In the genomic region with DNA sequence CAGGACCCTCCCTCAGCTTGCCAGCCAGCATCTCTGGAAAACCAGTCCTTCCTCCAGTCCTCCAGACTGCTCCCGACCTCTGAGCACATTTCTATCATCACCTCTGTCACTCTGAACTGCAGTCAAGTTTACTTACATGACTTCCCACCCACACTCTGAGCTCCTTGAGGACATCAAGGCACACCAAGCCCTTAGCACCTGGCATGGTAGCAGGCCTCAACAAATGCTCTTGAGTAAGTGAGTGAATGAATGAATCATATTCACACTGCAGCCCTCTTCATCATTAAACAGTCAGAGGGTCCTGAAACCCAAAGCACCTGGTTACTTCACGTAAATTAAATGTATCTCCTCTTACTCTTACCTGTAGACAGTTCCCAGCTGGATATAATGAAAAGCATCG, we compare ENCODE assay signal across 17 cellular contexts. TPM values are rescaled to one million over a fixed set of nuclear protein-coding genes. Genes with fewer than 3 reads are reported as not detected.
DNase-seq lines count a peak whose midpoint lies in the region; ATAC-seq, FAIRE-seq and TF ChIP-seq lines count a peak whose summit lies in the region.
"Had no signal": no experiment of that assay in that cellular context is flagged by ENCODE, and none has a peak within 500 bp of the region (broad histone marks: within the 10 kb centered on the region; RNA-seq: fewer than 3 reads in every experiment).

No MANE protein-coding gene starts in this region.

- TF ChIP-seq POLR2A in adrenal gland (IDR thresholded peaks at IDR 0.05) (no peak), esophagus muscularis mucosa (IDR thresholded peaks at IDR 0.05; ENCODE audit: low read depth) (no peak), stomach (IDR thresholded peaks at IDR 0.05) (no peak), GM12891 (IDR thresholded peaks at IDR 0.05; ENCODE audit: low read depth, low read length) (no peak)

- TF ChIP-seq EP300 in esophagus muscularis mucosa (IDR thresholded peaks at IDR 0.05): no peak
- no peak for TF ChIP-seq EP300 in stomach (IDR thresholded peaks at IDR 0.05)

- WGBS in GM23248 (ENCODE audit: low coverage in 1 of 2, low lambda C conversion rate in 2 of 2, missing lambda C conversion rate in 2 of 2), 2 experiments: 84 to 87% methylated on average over 3 of the region's 3 CpGs
- WGBS in adrenal gland, 4 donors: 94 to 97% (median 95%) methylated on average over 3 of the region's 3 CpGs
- 92% methylated on average over 3 of the region's 3 CpGs for WGBS in esophagus muscularis mucosa
- WGBS in stomach, 5 donors: 92 to 99% (median 94%) methylated on average over 3 of the region's 3 CpGs

- no peaks in the 10 kb centered on the region for H3K9me2 ChIP-seq in GM23248 (ENCODE audit: insufficient read depth)

- in situ Hi-C loops in GM23248 (cut with MboI): no loop called here

- no peak overlapping the region for H3K4me2 ChIP-seq in GM23248 (ENCODE audit: unreplicated experiment)

- H3K4me1 Mint-ChIP-seq in naive thymus-derived CD8-positive, alpha-beta T cell: peaks cover 0 to 8% (median 2%) of the 10 kb centered on the region in 4 donors
- H3K4me1 Mint-ChIP-seq: activated naive CD8-positive, alpha-beta T cell treated with anti-CD3 and anti-CD28 coated beads, Interleukin-2, amount 10 ng/mL, durations not matched to agents 7 days and 5 days had no signal

- H3K9me3 Mint-ChIP-seq in naive thymus-derived CD8-positive, alpha-beta T cell: no peaks in the 10 kb centered on the region
- H3K9me3 Mint-ChIP-seq: activated naive CD8-positive, alpha-beta T cell treated with anti-CD3 and anti-CD28 coated beads, Interleukin-2, amount 10 ng/mL, durations not matched to agents 7 days and 5 days; activated T-helper 1 cell treated with anti-CD3 and anti-CD28 coated beads, Interleukin-12 subunit alpha, Interleukin-12 subunit beta, Interleukin-2, Interleukin-4 antibody, amounts not matched to agents 30 ng/mL and 10 ng/mL and 1 ng/mL, durations not matched to agents 14 hours and 24 hours and 36 hours had no signal

- no peak for ATAC-seq in naive thymus-derived CD8-positive, alpha-beta T cell
- ATAC-seq: activated CD4-positive, CD25-positive, alpha-beta regulatory T cell treated with anti-CD3 and anti-CD28 coated beads, Interleukin-2, amount 50 U/mL, for 24 hours had no signal

- peaks cover 40% of the 10 kb centered on the region for H3F3A ChIP-seq in GM23248 (ENCODE audit: insufficient read depth)

- peaks cover 0 to 1% (median 0%) of the 10 kb centered on the region in 5 donors for H3K27me3 Mint-ChIP-seq in naive thymus-derived CD8-positive, alpha-beta T cell
- H3K27me3 Mint-ChIP-seq: activated naive CD8-positive, alpha-beta T cell treated with anti-CD3 and anti-CD28 coated beads, Interleukin-2, amount 10 ng/mL, durations not matched to agents 7 days and 5 days had no signal

- no peak for DNase-seq in GM23248
- DNase-seq in adrenal gland: no peak
- DNase-seq in esophagus muscularis mucosa (ENCODE audit: extremely low spot score): no peak
- no peak for DNase-seq in stomach
- no peak for DNase-seq in HPDE6-E6E7 (ENCODE audit: extremely low spot score)
- no peak for DNase-seq in naive thymus-derived CD8-positive, alpha-beta T cell
- DNase-seq in GM12891 (ENCODE audit: insufficient read length, low spot score): no peak
- DNase-seq in HuH-7.5 (ENCODE audit: low spot score): no peak
- DNase-seq: activated naive CD8-positive, alpha-beta T cell treated with anti-CD3 and anti-CD28 coated beads, Interleukin-2, amount 10 ng/mL, durations not matched to agents 7 days and 5 days; glutamatergic neuron; left ventricle myocardium superior; NCI-H1417; T-helper 9 cell had no signal

- H3K36me3 Mint-ChIP-seq in naive thymus-derived CD8-positive, alpha-beta T cell: peaks cover 12 to 45% (median 13%) of the 10 kb centered on the region in 3 donors

- H3K9ac ChIP-seq in GM23248: no peak overlapping the region

- peaks cover 6% of the 10 kb centered on the region; the same call in 1 of the 2 replicates for H3K79me2 ChIP-seq in GM23248 (ENCODE audit: insufficient read depth)

- H4K20me1 ChIP-seq in GM23248 (ENCODE audit: insufficient read depth): no peaks in the 10 kb centered on the region

- H3K4me3 ChIP-seq in GM23248: no peak overlapping the region
- no peak overlapping the region for H3K4me3 ChIP-seq in adrenal gland
- no peak overlapping the region for H3K4me3 ChIP-seq in esophagus muscularis mucosa
- no peak overlapping the region for H3K4me3 ChIP-seq in stomach
- H3K4me3 ChIP-seq: cardiac muscle cell, SJCRH30 had no signal

- H3K4me1 ChIP-seq in GM23248 (ENCODE audit: insufficient read depth) (peaks cover 41% of the 10 kb centered on the region), adrenal gland (replicated peaks in 1 of 2) (peaks cover 16 to 41% of the 10 kb centered on the region in 2 donors), esophagus muscularis mucosa (peaks cover 2 to 100% (median 92%) of the 10 kb centered on the region in 4 donors), stomach (peaks cover 10 to 69% (median 37%) of the 10 kb centered on the region in 4 donors)

- H3K9me3 ChIP-seq in GM23248 (ENCODE audit: low read depth) (no peaks in the 10 kb centered on the region), adrenal gland (replicated peaks in 1 of 3) (no peaks in the 10 kb centered on the region), esophagus muscularis mucosa (no peaks in the 10 kb centered on the region), stomach (no peaks in the 10 kb centered on the region)
- H3K9me3 ChIP-seq: SJCRH30 had no signal

- H3K4me3 Mint-ChIP-seq in naive thymus-derived CD8-positive, alpha-beta T cell: no peak overlapping the region
- H3K4me3 Mint-ChIP-seq: activated naive CD8-positive, alpha-beta T cell treated with anti-CD3 and anti-CD28 coated beads, Interleukin-2, amount 10 ng/mL, durations not matched to agents 7 days and 5 days; activated T-helper 1 cell treated with anti-CD3 and anti-CD28 coated beads, Interleukin-12 subunit alpha, Interleukin-12 subunit beta, Interleukin-2, Interleukin-4 antibody, amounts not matched to agents 30 ng/mL and 10 ng/mL and 1 ng/mL, durations not matched to agents 14 hours and 24 hours and 36 hours had no signal

- H3K27me3 ChIP-seq in GM23248 (replicated peaks; ENCODE audit: insufficient read depth) (no peaks in the 10 kb centered on the region), adrenal gland (no peaks in the 10 kb centered on the region), esophagus muscularis mucosa (no peaks in the 10 kb centered on the region), stomach (no peaks in the 10 kb centered on the region)
- H3K27me3 ChIP-seq: SJCRH30 had no signal

- H3K27ac ChIP-seq in GM23248 (peak overlapping the region; percentile 85), adrenal gland (peak overlapping the region in 3 of 5 donors; percentile 51 to 70 (median 51)), esophagus muscularis mucosa (replicated peaks in 1 of 4) (peak overlapping the region; percentile 55 to 78 (median 67)), stomach (peak overlapping the region in 4 of 5 donors; percentile 43 to 70 (median 60))
- H3K27ac ChIP-seq: cardiac muscle cell had no signal

- H3K36me3 ChIP-seq in GM23248 (ENCODE audit: low read depth) (no peaks in the 10 kb centered on the region), adrenal gland (replicated peaks in 1 of 2) (no peaks in the 10 kb centered on the region), esophagus muscularis mucosa (peaks cover 0 to 73% (median 33%) of the 10 kb centered on the region in 4 donors), stomach (peaks cover 0 to 11% (median 2%) of the 10 kb centered on the region in 4 donors)
- H3K36me3 ChIP-seq: cardiac muscle cell had no signal

- peak overlapping the region in 1 of 10 donors; percentile 24 for H3K27ac Mint-ChIP-seq in naive thymus-derived CD8-positive, alpha-beta T cell
- H3K27ac Mint-ChIP-seq: activated naive CD8-positive, alpha-beta T cell treated with anti-CD3 and anti-CD28 coated beads, Interleukin-2, amount 10 ng/mL, durations not matched to agents 7 days and 5 days; activated T-helper 1 cell treated with anti-CD3 and anti-CD28 coated beads, Interleukin-12 subunit alpha, Interleukin-12 subunit beta, Interleukin-2, Interleukin-4 antibody, amounts not matched to agents 30 ng/mL and 10 ng/mL and 1 ng/mL, durations not matched to agents 14 hours and 24 hours and 36 hours had no signal

- H2AFZ ChIP-seq in GM23248: no peak overlapping the region

- FAIRE-seq in GM12891 (lab: Jason Lieb, UNC): no peak

- POLR2A ChIA-PET in naive thymus-derived CD8-positive, alpha-beta T cell (lab: Charles Lee): no interaction called here

- TF ChIP-seq CTCF in adrenal gland (IDR thresholded peaks at IDR 0.05): no peak
- TF ChIP-seq CTCF in esophagus muscularis mucosa (IDR thresholded peaks at IDR 0.05): no peak
- TF ChIP-seq CTCF in stomach (IDR thresholded peaks at IDR 0.05): no peak

- intact Hi-C loops in adrenal gland (cut with DNase I) (no loop called here), esophagus muscularis mucosa (cut with DNase I) (no loop called here), stomach (cut with DNase I; ENCODE audit: low total_unique reads) (no loop called here)

TF ChIP-seq in GM12891, 5 proteins besides CTCF, POLR2A, EP300 and RAD21:
- no peak for TF ChIP-seq POU2F2 (IDR thresholded peaks at IDR 0.05; ENCODE audit: low read depth, low read length)
- TF ChIP-seq PAX5 (IDR thresholded peaks at IDR 0.05; ENCODE audit: insufficient read depth, low read length, severe bottlenecking): no peak
- no peak for TF ChIP-seq POLR2AphosphoS5 (IDR thresholded peaks at IDR 0.05; ENCODE audit: low read depth, low read length)
- TF ChIP-seq TAF1 (IDR thresholded peaks at IDR 0.05; ENCODE audit: low read depth, low read length): no peak
- no peak for TF ChIP-seq SPI1 (IDR thresholded peaks at IDR 0.05; ENCODE audit: low read depth, low read length)

RNA-seq across cellular contexts. Expression of a gene that starts 35.1 kb away (rescaled TPM):
- total RNA-seq in GM23248 (2014; rRNA removed; shearing (Covaris generic)): 4.3 and 5.2 TPM in 2 replicates
- polyA plus RNA-seq in GM23248 (2016; fragmentation: Nextera tagmentation; extraction: Ambion mirVana) (3.2 and 3.4 TPM in 2 replicates), adrenal gland (1 to 10 TPM; 4.1 to 5.4 (median 4.2) TPM), stomach (1 to 10 TPM in 1 of 3 donors, under 1 TPM in 2; 0.76 to 3.5 (median 0.81) TPM)
- total RNA-seq in adrenal gland (10 to 100 TPM in 4 of 8 donors, 1 to 10 TPM in 4; 4.8 to 13.1 (median 8.9) TPM), esophagus muscularis mucosa (100 to 1,000 TPM; 169 to 275 (median 195) TPM), stomach (10 to 100 TPM in 3 of 5 donors, 1 to 10 TPM in 2; 7.6 to 42.9 (median 13.6) TPM)
- total RNA-seq in naive thymus-derived CD8-positive, alpha-beta T cell: 1 to 10 TPM; 5.7 to 6.0 TPM
- under 1 TPM; 0.33 to 0.89 (median 0.89) TPM for polyA plus RNA-seq in naive thymus-derived CD8-positive, alpha-beta T cell
- 1.4 TPM for polyA plus RNA-seq in GM12891 (2012; ENCODE audit: low read depth, missing spikeins)
